In the genomic region with DNA sequence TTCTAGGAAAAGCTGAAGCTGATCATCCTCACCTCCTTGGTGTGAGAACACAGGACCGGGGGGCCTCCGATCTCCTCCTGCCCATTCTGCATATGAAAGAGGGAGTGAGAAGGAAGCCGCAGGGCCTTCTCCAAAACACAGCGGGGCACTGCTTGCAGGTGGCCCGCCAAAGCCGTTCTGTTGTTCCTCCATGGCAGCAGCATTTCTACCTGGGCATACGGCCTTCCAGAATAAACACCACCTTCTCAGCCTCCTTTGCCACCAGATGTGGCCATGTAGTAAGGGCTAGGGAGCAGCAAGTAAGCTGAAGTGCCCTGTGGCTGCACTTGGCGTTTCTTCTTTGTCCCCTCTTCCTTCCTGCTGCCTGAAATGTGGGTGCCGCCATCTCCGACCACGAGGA, we compare ENCODE assay signal across 22 cellular contexts.
DNase-seq lines count a peak whose midpoint lies in the region; ATAC-seq, FAIRE-seq and TF ChIP-seq lines count a peak whose summit lies in the region.
"Had no signal": no experiment of that assay in that cellular context is flagged by ENCODE, and none has a peak within 500 bp of the region (broad histone marks: within the 10 kb centered on the region; RNA-seq: fewer than 3 reads in every experiment).

No MANE protein-coding gene starts in this region.

- H3K36me3 ChIP-seq in GM23338 (ENCODE audit: insufficient read depth) = no peaks in the 10 kb centered on the region
- H3K36me3 ChIP-seq in gastrocnemius medialis = no peaks in the 10 kb centered on the region
- H3K36me3 ChIP-seq: adrenal gland, MG63, SJSA1 had no signal

- H3K9me3 Mint-ChIP-seq in GM23338 = peaks cover 7% of the 10 kb centered on the region; the same call in 2 of the 3 replicates
- H3K9me3 Mint-ChIP-seq: HFFc6; T-helper 1 cell treated with Interleukin-12 subunit alpha and Interleukin-12 subunit beta and Interleukin-4 antibody, amounts not matched to agents 30 μg/mL and 1 μg/mL, for 36 hours had no signal

- peaks cover 30% of the 10 kb centered on the region for H3K4me1 Mint-ChIP-seq in GM23338
- H3K4me1 Mint-ChIP-seq in T-helper 17 cell = peaks cover 18% of the 10 kb centered on the region

- peak; percentile 71 for ATAC-seq in GM23338
- no peak for ATAC-seq in T-helper 17 cell
- ATAC-seq in gastrocnemius medialis = no peak
- no peak for ATAC-seq in GM18498 (IDR thresholded peaks at IDR 0.05; ENCODE audit: unreplicated experiment)
- ATAC-seq: stimulated activated naive CD8-positive, alpha-beta T cell treated with anti-CD3 and anti-CD28 coated beads, Interleukin-15, Interleukin-2, amounts not matched to agents 100 U/mL and 50 U/mL, for 24 hours had no signal

- no peaks in the 10 kb centered on the region for H3F3A ChIP-seq in GM23338 (replicated peaks; ENCODE audit: low read depth)

- in situ Hi-C loops in gastrocnemius medialis (cut with MboI; ENCODE audit: low sequenced_read_pairs in 4 of 4) = no loop called here

- H3K4me3 Mint-ChIP-seq in GM23338 (no peak overlapping the region), T-helper 17 cell (no peak overlapping the region)
- H3K4me3 Mint-ChIP-seq: HFFc6; T-helper 1 cell treated with Interleukin-12 subunit alpha and Interleukin-12 subunit beta and Interleukin-4 antibody, amounts not matched to agents 30 μg/mL and 1 μg/mL, for 36 hours had no signal

- peaks cover 25% of the 10 kb centered on the region for H3K4me1 ChIP-seq in GM23338 (ENCODE audit: insufficient read depth)
- H3K4me1 ChIP-seq in gastrocnemius medialis = peaks cover 56 to 60% of the 10 kb centered on the region in 2 donors

- H3K79me2 ChIP-seq in GM23338 (replicated peaks; ENCODE audit: insufficient read depth) = no peaks in the 10 kb centered on the region

- TF ChIP-seq CTCF in GM23338 (conservative IDR thresholded peaks at IDR 0.05; ENCODE audit: low read depth in 2 of 2) (no peak), gastrocnemius medialis (IDR thresholded peaks at IDR 0.05 in 4 of 5, conservative IDR thresholded peaks at IDR 0.05 in 1 of 5) (no peak)

- intact Hi-C loops in gastrocnemius medialis (cut with DNase I; ENCODE audit: low total_unique reads) = loop anchor here (5.0 to 10.0 kb wide), 2 partner anchors 84 to 161 kb away; no protein-coding TSS in a partner anchor

- H3K9me3 ChIP-seq in T-helper 17 cell (ENCODE audit: control insufficient read depth, low read length, poor library complexity, severe bottlenecking) = no peaks in the 10 kb centered on the region
- no peaks in the 10 kb centered on the region for H3K9me3 ChIP-seq in gastrocnemius medialis
- H3K9me3 ChIP-seq: adrenal gland, MG63, psoas muscle, SJSA1 had no signal

- H3K4me3 ChIP-seq in GM23338 (no peak overlapping the region), gastrocnemius medialis (no peak overlapping the region)
- H3K4me3 ChIP-seq: adrenal gland, MG63, psoas muscle, SJSA1, smooth muscle cell had no signal

- no peak for TF ChIP-seq POLR2A in gastrocnemius medialis (IDR thresholded peaks at IDR 0.05)

- peaks cover 18% of the 10 kb centered on the region for H3K27me3 Mint-ChIP-seq in GM23338 (ENCODE audit: insufficient read depth, low read depth, poor library complexity)
- no peaks in the 10 kb centered on the region for H3K27me3 Mint-ChIP-seq in T-helper 17 cell

- FAIRE-seq in RCC 7860 (lab: Jason Lieb, UNC) = no peak
- FAIRE-seq: bronchial epithelial cell had no signal

- H3K27ac ChIP-seq in GM23338 (ENCODE audit: low read depth) (no peak overlapping the region), gastrocnemius medialis (peak overlapping the region; percentile 85 to 94 (median 91))
- H3K27ac ChIP-seq: HL-60, psoas muscle, SJSA1 had no signal

- DNase-seq in GM23338 (ENCODE audit: low spot score) (peak; percentile 28), T-helper 17 cell (no peak), iPS-NIHi7 (ENCODE audit: extremely low spot score) (peak; percentile 43), gastrocnemius medialis (no peak), RKO (ENCODE audit: low spot score) (no peak), RCC 7860 (ENCODE audit: low spot score) (no peak), SHP77 (lab: John Stamatoyannopoulos, UW) (no peak)
- DNase-seq: activated CD4-positive, alpha-beta T cell treated with anti-CD3 and anti-CD28 coated beads, Interleukin-2, amount 50 U/mL, for 4 hours; activated CD8-positive, alpha-beta memory T cell treated with anti-CD3 and anti-CD28 coated beads, Interleukin-2, amount 50 U/mL, for 48 hours; HFFc6; MG63; NCI-H524; psoas muscle; stimulated activated CD4-positive, alpha-beta T cell treated with anti-CD3 and anti-CD28 coated beads, Interleukin-4, amount 100 ng/mL, for 1 hour; stimulated activated naive CD8-positive, alpha-beta T cell treated with anti-CD3 and anti-CD28 coated beads, Interleukin-15, Interleukin-2, amounts not matched to agents 100 U/mL and 50 U/mL, for 24 hours had no signal

- 0 out of 2 replicates have a peak overlapping the region, but pooled peaks have one; percentile 49 for H2AFZ ChIP-seq in GM23338

- H3K4me2 ChIP-seq in GM23338 = peak overlapping the region; percentile 49; the same call in 1 of the 2 replicates
- H3K4me2 ChIP-seq: smooth muscle cell had no signal

- no peak overlapping the region; the same call in 1 of the 2 replicates for H3K27ac Mint-ChIP-seq in GM23338
- peak overlapping the region; percentile 72 for H3K27ac Mint-ChIP-seq in T-helper 17 cell
- H3K27ac Mint-ChIP-seq: HFFc6; T-helper 1 cell treated with Interleukin-12 subunit alpha and Interleukin-12 subunit beta and Interleukin-4 antibody, amounts not matched to agents 30 μg/mL and 1 μg/mL, for 36 hours had no signal

- peaks cover 9% of the 10 kb centered on the region for H3K9me2 ChIP-seq in GM23338 (ENCODE audit: insufficient read depth)

- no peaks in the 10 kb centered on the region for H4K20me1 ChIP-seq in GM23338 (replicated peaks; ENCODE audit: insufficient read depth)

- H3K36me3 Mint-ChIP-seq in GM23338 (ENCODE audit: low read depth) (0 out of 3 replicates have a peak, but pooled peaks cover 5% of the 10 kb centered on the region), T-helper 17 cell (ENCODE audit: low read depth) (no peaks in the 10 kb centered on the region)

- H3K27me3 ChIP-seq in GM23338 (ENCODE audit: insufficient read depth) (no peaks in the 10 kb centered on the region), gastrocnemius medialis (no peaks in the 10 kb centered on the region)
- H3K27me3 ChIP-seq: adrenal gland, MG63, SJSA1 had no signal

TF ChIP-seq in GM23338, 12 proteins besides CTCF, POLR2A, EP300 and RAD21 (continues in another document):
- no peak for TF ChIP-seq JUNB (IDR thresholded peaks at IDR 0.05; ENCODE audit: unreplicated experiment)
- no peak for TF ChIP-seq ZNF331 (CRISPR knock-in tag; IDR thresholded peaks at IDR 0.05; ENCODE audit: low read depth)
- TF ChIP-seq ZNF114 (CRISPR knock-in tag; IDR thresholded peaks at IDR 0.05) = peak; percentile 47; the same call in 1 of the 2 replicates

Comparison
In these comparisons a context has a peak if more than half of its experiments do, and no peak if none do; other contexts are left out.
1. DNase-seq: peak in GM23338 (single experiment) and iPS-NIHi7 (single experiment); none in T-helper 17 cell (0 of 3), gastrocnemius medialis (0 of 2), RKO (single experiment), RCC 7860 (single experiment) and SHP77 (0 of 2).